In the genomic region with DNA sequence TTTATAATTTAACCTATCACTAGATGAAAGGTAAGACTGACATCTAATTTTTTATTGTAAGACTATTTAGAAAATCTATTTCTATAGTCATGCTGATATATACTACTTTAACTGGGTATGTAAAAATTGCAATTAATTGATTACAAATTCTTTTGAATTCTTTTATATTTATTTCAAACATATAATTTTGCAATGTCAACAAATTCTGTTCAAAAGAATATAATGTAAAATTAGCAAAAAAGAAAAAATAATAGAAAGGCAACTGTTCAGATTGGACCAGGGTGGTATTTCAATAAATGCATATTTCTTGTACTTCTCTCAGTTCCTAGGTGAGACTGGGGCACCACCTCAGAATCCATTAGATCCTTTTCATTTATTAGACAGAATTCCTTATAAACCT, we compare ENCODE assay signal across 25 cellular contexts.
"Had no signal": no experiment of that assay in that cellular context is flagged by ENCODE, and none has a peak within 500 bp of the region (broad histone marks: within the 10 kb centered on the region; RNA-seq: fewer than 3 reads in every experiment).

No MANE protein-coding gene starts in this region.

- H3K27me3 ChIP-seq: body of pancreas, colonic mucosa, gastrocnemius medialis, heart left ventricle had no signal

- H3K4me3 ChIP-seq: body of pancreas, colonic mucosa, gastrocnemius medialis, heart left ventricle had no signal

- H3K36me3 ChIP-seq: colonic mucosa, gastrocnemius medialis, heart left ventricle had no signal

- DNase-seq: activated CD4-positive, alpha-beta memory T cell treated with anti-CD3 and anti-CD28 coated beads for 36 hours; activated CD4-positive, alpha-beta T cell treated with anti-CD3 and anti-CD28 coated beads for 36 hours; activated CD4-positive, alpha-beta T cell treated with anti-CD3 and anti-CD28 coated beads, Interleukin-2, amount 10 ng/mL, durations not matched to agents 24 days and 14 days; activated CD4-positive, CD25-positive, alpha-beta regulatory T cell; activated CD4-positive, CD25-positive, alpha-beta regulatory T cell treated with anti-CD3 and anti-CD28 coated beads, Interleukin-2, amount 50 U/mL, for 72 hours; activated CD8-positive, alpha-beta memory T cell treated with anti-CD3 and anti-CD28 coated beads, Interleukin-2, amount 10 ng/mL, durations not matched to agents 7 days and 5 days; activated CD8-positive, alpha-beta memory T cell treated with anti-CD3 and anti-CD28 coated beads, Interleukin-2, amount 50 U/mL, for 4 hours; activated CD8-positive, alpha-beta T cell treated with anti-CD3 and anti-CD28 coated beads, Interleukin-2, amount 10 ng/mL, durations not matched to agents 7 days and 5 days; activated effector memory CD4-positive, alpha-beta T cell treated with anti-CD3 and anti-CD28 coated beads, Interleukin-2, amount 50 U/mL, for 16 hours; activated naive CD4-positive, alpha-beta T cell treated with anti-CD3 and anti-CD28 coated beads for 36 hours; activated naive CD8-positive, alpha-beta T cell treated with anti-CD3 and anti-CD28 coated beads for 36 hours; activated T-cell treated with anti-CD3 and anti-CD28 coated beads, Interleukin-2, amount 50 U/mL, for 1 hour; activated T-cell treated with anti-CD3 and anti-CD28 coated beads, Interleukin-2, amount 50 U/mL, for 48 hours; amniotic stem cell; anterior cingulate cortex; body of pancreas; caudate nucleus; colonic mucosa; effector CD8-positive, alpha-beta T cell; foreskin fibroblast; gastrocnemius medialis; glutamatergic neuron; heart left ventricle; T-helper 2 cell had no signal

- H3K27ac ChIP-seq: body of pancreas, colonic mucosa, gastrocnemius medialis, heart left ventricle had no signal

- H3K9me3 ChIP-seq: body of pancreas, colonic mucosa, gastrocnemius medialis, heart left ventricle had no signal

- H3K4me1 ChIP-seq: body of pancreas, colonic mucosa, gastrocnemius medialis, heart left ventricle had no signal

- ATAC-seq: activated CD4-positive, alpha-beta T cell treated with anti-CD3 and anti-CD28 coated beads for 36 hours; activated CD8-positive, alpha-beta memory T cell treated with anti-CD3 and anti-CD28 coated beads, Interleukin-2, amount 10 ng/mL, durations not matched to agents 7 days and 5 days; activated CD8-positive, alpha-beta T cell treated with anti-CD3 and anti-CD28 coated beads, Interleukin-2, amount 10 ng/mL, durations not matched to agents 7 days and 5 days; body of pancreas; esophagus mucosa; gastrocnemius medialis; heart left ventricle had no signal
